1 cellular context compared by ENCODE assay signal in the genomic region with DNA sequence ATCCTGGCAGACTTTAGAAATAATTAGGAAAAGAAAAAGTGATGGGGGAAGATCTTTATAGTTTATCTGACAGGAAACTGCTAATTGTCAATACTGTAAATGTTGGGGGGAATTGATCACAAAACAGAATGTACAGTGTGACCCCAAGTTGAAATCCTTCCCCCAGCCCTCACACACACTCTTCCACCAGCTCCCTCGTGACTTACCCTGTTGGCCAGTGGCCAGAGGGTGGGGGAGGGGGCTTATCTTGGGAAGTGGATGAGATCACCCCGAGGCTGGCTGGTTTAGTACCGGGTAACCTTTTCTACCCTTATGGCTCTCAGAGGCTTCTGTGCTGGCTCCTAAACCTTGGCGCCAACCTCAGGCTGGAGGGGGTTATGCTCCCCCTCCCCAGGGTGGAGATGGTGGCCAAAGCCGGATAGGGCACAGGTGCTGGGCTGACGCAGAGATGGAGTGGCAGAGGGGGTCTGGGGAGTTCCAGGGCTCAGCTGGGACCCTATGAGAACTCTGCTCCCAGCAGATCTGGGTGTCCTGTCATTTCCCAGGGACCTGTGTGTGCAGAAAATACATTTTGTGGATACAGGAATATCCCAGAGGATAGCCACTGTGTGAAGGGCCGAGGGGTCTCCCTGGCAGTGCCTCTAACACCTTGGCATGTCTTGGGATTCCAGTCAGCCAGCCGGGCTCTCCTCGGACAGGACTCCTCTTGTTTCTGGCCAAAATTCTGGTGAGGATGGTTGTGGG.
A peak's percentile ranks its signal among the peaks of the same experiment; 100 is the strongest.
TF ChIP-seq lines count a peak whose summit lies in the region.

No MANE protein-coding gene starts in this region.

TF ChIP-seq in endothelial cell of umbilical vein, 7 proteins besides CTCF, POLR2A, EP300 and RAD21:
- TF ChIP-seq FOS (IDR thresholded peaks at IDR 0.05; ENCODE audit: borderline replicate concordance, insufficient read depth, low read length) = no peak
- TF ChIP-seq GATA2 (IDR thresholded peaks at IDR 0.05; ENCODE audit: insufficient read depth, insufficient read length, low read depth, low read length) = peak; percentile 52
- TF ChIP-seq POLR2AphosphoS5 (IDR thresholded peaks at IDR 0.05; ENCODE audit: insufficient read depth, low read depth, low read length) = peak; percentile 26
